In genomic region chr5:154194348-154195329, GRCh38 we compare ENCODE assay signal across 10 cellular contexts. TPM values are rescaled to one million over a fixed set of nuclear protein-coding genes. Genes with fewer than 3 reads are reported as not detected.
DNase-seq lines count a peak whose midpoint lies in the region; ATAC-seq, FAIRE-seq and TF ChIP-seq lines count a peak whose summit lies in the region.
"Had no signal": no experiment of that assay in that cellular context is flagged by ENCODE, and none has a peak within 500 bp of the region (broad histone marks: within the 10 kb centered on the region; RNA-seq: fewer than 3 reads in every experiment).

No MANE protein-coding gene starts in this region.

- H3K9me3 ChIP-seq in astrocyte (ENCODE audit: insufficient read depth, low read depth, low read length) = no peaks in the 10 kb centered on the region
- H3K9me3 ChIP-seq in iPS-20b (ENCODE audit: insufficient read depth, low read depth, low read length) = no peaks in the 10 kb centered on the region
- H3K9me3 ChIP-seq in thoracic aorta = no peaks in the 10 kb centered on the region

- peak overlapping the region; percentile 94 for H3K4me2 ChIP-seq in astrocyte (ENCODE audit: low read length)

- peak overlapping the region; percentile 47 for H3K4me3 Mint-ChIP-seq in astrocyte (ENCODE audit: unreplicated experiment)
- H3K4me3 Mint-ChIP-seq: dendritic cell treated with granulocyte-macrophage colony-stimulating factor and Interleukin-4, amounts not matched to agents 40 ng/mL and 50 ng/mL, for 4 days had no signal

- H3K27me3 Mint-ChIP-seq in astrocyte (ENCODE audit: low read depth, unreplicated experiment) = peaks cover 1% of the 10 kb centered on the region

- DNase-seq in NCI-H2171 treated with DMSO at 0.1 percent for 48 hours (lab: John Stamatoyannopoulos, UW) (peak; percentile 44), NCI-H2171 (lab: John Stamatoyannopoulos, UW) (no peak), astrocyte (ENCODE audit: low read depth) (peak; percentile 84), thoracic aorta (ENCODE audit: low spot score) (no peak), hepatic stellate cell (ENCODE audit: low spot score) (no peak), left ventricle myocardium superior (no peak), NCI-H187 treated with DMSO at 0.1 percent for 48 hours (lab: John Stamatoyannopoulos, UW) (no peak)
- DNase-seq: NCI-H1048 had no signal

- peaks cover 34% of the 10 kb centered on the region for H3K36me3 Mint-ChIP-seq in astrocyte (ENCODE audit: low read depth, unreplicated experiment)

- peaks cover 62% of the 10 kb centered on the region for H3K79me2 ChIP-seq in astrocyte (ENCODE audit: insufficient read depth, low read length)

- ATAC-seq in thoracic aorta (ENCODE audit: insufficient number of reproducible peaks, low FRiP score, low read depth) (no peak), left ventricle myocardium superior (no peak)

- H3K4me1 ChIP-seq in astrocyte (ENCODE audit: insufficient read depth, low read length) (peaks cover 71% of the 10 kb centered on the region), iPS-20b (ENCODE audit: insufficient read depth, low read length) (peaks cover 24% of the 10 kb centered on the region), thoracic aorta (ENCODE audit: control insufficient read depth in 1 of 2, low read depth in 2 of 2) (peaks cover 28 to 44% of the 10 kb centered on the region in 2 donors)

- H3K4me3 ChIP-seq in astrocyte (ENCODE audit: insufficient read depth, low read depth, low read length) (no peak overlapping the region), iPS-20b (ENCODE audit: low read length) (peak overlapping the region; percentile 34), thoracic aorta (peak overlapping the region; percentile 16)

- no peak overlapping the region for H3K27ac ChIP-seq in astrocyte (ENCODE audit: low read depth, low read length)
- no peak overlapping the region for H3K27ac ChIP-seq in iPS-20b (ENCODE audit: low read length)
- H3K27ac ChIP-seq in thoracic aorta = peak overlapping the region in 1 of 2 donors; percentile 34

- no peak overlapping the region for H2AFZ ChIP-seq in astrocyte (ENCODE audit: low read depth, low read length)

- intact Hi-C loops in left ventricle myocardium superior (cut with micrococcal nuclease) = loop anchor here (10.0 kb wide), 1 partner anchor 210 kb away; no protein-coding TSS in a partner anchor

- no peak for TF ChIP-seq CTCF in astrocyte (IDR thresholded peaks at IDR 0.05; ENCODE audit: insufficient read depth, low read depth, low read length)
- no peak for TF ChIP-seq CTCF in thoracic aorta (IDR thresholded peaks at IDR 0.05)

- H3K36me3 ChIP-seq in astrocyte (ENCODE audit: insufficient read depth, low read length) (peaks cover 11% of the 10 kb centered on the region), iPS-20b (ENCODE audit: insufficient read depth, low read depth, low read length) (no peaks in the 10 kb centered on the region), thoracic aorta (peaks cover 4% of the 10 kb centered on the region)

- no peak for FAIRE-seq in astrocyte (lab: Jason Lieb, UNC)

- peaks cover 65% of the 10 kb centered on the region for H3K4me1 Mint-ChIP-seq in astrocyte (ENCODE audit: low read depth, unreplicated experiment)

- peaks cover 80% of the 10 kb centered on the region for H4K20me1 ChIP-seq in astrocyte (ENCODE audit: insufficient read depth, low read length)

- H3K27me3 ChIP-seq in astrocyte (ENCODE audit: insufficient read depth, low read length) (no peaks in the 10 kb centered on the region), iPS-20b (ENCODE audit: insufficient read depth, low read length) (peaks cover 40% of the 10 kb centered on the region), thoracic aorta (replicated peaks; ENCODE audit: insufficient read depth) (no peaks in the 10 kb centered on the region)

- H3K9me3 Mint-ChIP-seq in astrocyte (ENCODE audit: unreplicated experiment) = peaks cover 4% of the 10 kb centered on the region
- H3K9me3 Mint-ChIP-seq: dendritic cell treated with granulocyte-macrophage colony-stimulating factor and Interleukin-4, amounts not matched to agents 40 ng/mL and 50 ng/mL, for 4 days had no signal

- H3K27ac Mint-ChIP-seq in astrocyte (ENCODE audit: unreplicated experiment) = peak overlapping the region; percentile 30
- H3K27ac Mint-ChIP-seq: dendritic cell treated with granulocyte-macrophage colony-stimulating factor and Interleukin-4, amounts not matched to agents 40 ng/mL and 50 ng/mL, for 4 days had no signal

- peak overlapping the region; percentile 1 for H3K9ac ChIP-seq in astrocyte (ENCODE audit: low read length)
- H3K9ac ChIP-seq in iPS-20b (ENCODE audit: low read depth, low read length) = no peak overlapping the region

RNA-seq across cellular contexts. Expression of gene GALNT10, which starts 4.1 kb away (rescaled TPM):
- total RNA-seq in astrocyte (96.1 and 118 TPM in 2 replicates), thoracic aorta (10 to 100 TPM; 43.0 to 52.7 TPM), left ventricle myocardium superior (10.9 TPM)

Comparison
In these comparisons a context has a peak if more than half of its experiments do, and no peak if none do; other contexts are left out.
1. DNase-seq: peak in NCI-H2171 treated with DMSO at 0.1 percent for 48 hours (single experiment) and astrocyte (single experiment); none in NCI-H2171 (single experiment), thoracic aorta (single experiment), hepatic stellate cell (single experiment), left ventricle myocardium superior (single experiment) and NCI-H187 treated with DMSO at 0.1 percent for 48 hours (single experiment).